1 cellular context compared by ENCODE assay signal in the genomic region with DNA sequence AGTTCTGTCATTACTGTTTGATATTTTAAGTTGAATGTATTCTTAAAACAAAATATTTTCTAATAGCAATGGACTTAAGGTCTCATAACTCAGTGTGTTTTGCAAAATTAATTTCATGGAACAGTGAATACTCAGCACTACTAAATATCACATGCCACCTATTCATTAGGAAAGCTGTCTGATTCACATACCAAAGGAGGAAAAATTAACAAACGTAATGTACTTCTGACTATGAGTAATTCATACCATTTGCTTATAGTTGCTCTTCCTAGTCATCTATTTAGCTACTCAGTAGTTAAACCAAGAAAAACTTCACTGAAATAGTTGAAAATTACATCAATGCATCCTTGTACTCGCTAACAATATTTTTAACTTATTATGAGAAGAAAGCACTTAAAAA.
TF ChIP-seq lines count a peak whose summit lies in the region.

No MANE protein-coding gene starts in this region.

TF ChIP-seq in endothelial cell of umbilical vein, 7 proteins besides CTCF, POLR2A, EP300 and RAD21:
- TF ChIP-seq EZH2 (IDR thresholded peaks at IDR 0.05; ENCODE audit: borderline replicate concordance, low read depth, low read length, severe bottlenecking), result no peak
- TF ChIP-seq MYC (IDR thresholded peaks at IDR 0.05; ENCODE audit: low read depth, low read length), result no peak
- TF ChIP-seq POLR2AphosphoS5 (IDR thresholded peaks at IDR 0.05; ENCODE audit: insufficient read depth, low read depth, low read length), result no peak
- TF ChIP-seq FOS (IDR thresholded peaks at IDR 0.05; ENCODE audit: borderline replicate concordance, insufficient read depth, low read length), result no peak
- TF ChIP-seq, protein P1, sequence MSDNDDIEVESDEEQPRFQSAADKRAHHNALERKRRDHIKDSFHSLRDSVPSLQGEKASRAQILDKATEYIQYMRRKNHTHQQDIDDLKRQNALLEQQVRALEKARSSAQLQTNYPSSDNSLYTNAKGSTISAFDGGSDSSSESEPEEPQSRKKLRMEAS (IDR thresholded peaks at IDR 0.05; ENCODE audit: insufficient read depth, insufficient read length), result no peak
- no peak for TF ChIP-seq GATA2 (IDR thresholded peaks at IDR 0.05; ENCODE audit: insufficient read depth, insufficient read length, low read depth, low read length)
- no peak for TF ChIP-seq JUN (IDR thresholded peaks at IDR 0.05; ENCODE audit: borderline replicate concordance, insufficient read depth, insufficient read length, low read depth)
